In the genomic region with DNA sequence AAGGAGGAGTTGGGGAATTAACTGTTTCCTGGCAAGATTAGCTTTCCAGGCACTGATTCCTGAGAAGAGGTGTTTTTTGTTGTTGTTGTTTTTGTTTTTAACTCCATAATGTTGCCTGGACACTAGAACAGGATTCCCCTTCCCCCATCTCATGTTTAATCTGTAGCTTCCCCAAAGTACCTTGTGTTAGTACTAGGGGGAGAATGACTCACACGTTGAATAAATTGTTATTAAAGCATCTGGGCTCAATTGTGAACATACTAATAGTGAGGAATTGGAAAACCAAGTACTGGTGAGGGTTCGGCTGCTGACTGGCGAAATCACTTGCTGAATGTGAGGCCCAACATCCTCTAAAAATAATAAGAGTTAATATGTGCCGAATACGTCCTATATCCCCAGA, we compare ENCODE assay signal across 17 cellular contexts. TPM values are rescaled to one million over a fixed set of nuclear protein-coding genes. Genes with fewer than 3 reads are reported as not detected.
A peak's percentile ranks its signal among the peaks of the same experiment; 100 is the strongest.
DNase-seq lines count a peak whose midpoint lies in the region; ATAC-seq and TF ChIP-seq lines count a peak whose summit lies in the region.
"Had no signal": no experiment of that assay in that cellular context is flagged by ENCODE, and none has a peak within 500 bp of the region (broad histone marks: within the 10 kb centered on the region; RNA-seq: fewer than 3 reads in every experiment).

No MANE protein-coding gene starts in this region.

- peaks cover 0 to 2% (median 0%) of the 10 kb centered on the region in 3 donors for H3K27me3 Mint-ChIP-seq in CD14-positive monocyte (ENCODE audit: low read depth in 3 of 3)
- H3K27me3 Mint-ChIP-seq in naive B cell, result no peaks in the 10 kb centered on the region
- H3K27me3 Mint-ChIP-seq in glutamatergic neuron (ENCODE audit: unreplicated experiment), result peaks cover 17% of the 10 kb centered on the region

- H3K36me3 Mint-ChIP-seq in CD14-positive monocyte (peaks cover 0 to 6% of the 10 kb centered on the region in 2 donors), naive B cell (no peaks in the 10 kb centered on the region), glutamatergic neuron (ENCODE audit: unreplicated experiment) (peaks cover 6% of the 10 kb centered on the region)

- H3K27ac Mint-ChIP-seq in CD14-positive monocyte (peak overlapping the region in 5 of 7 donors; percentile 19 to 70 (median 38)), naive B cell (peak overlapping the region in 5 of 6 donors; percentile 40 to 96 (median 65)), glutamatergic neuron (ENCODE audit: unreplicated experiment) (no peak overlapping the region)

- intact Hi-C loops in CD14-positive monocyte (cut with micrococcal nuclease), result loop anchor here in 1 of 2 donors (1.0 kb wide), 1 partner anchor 11 kb away; no protein-coding TSS in a partner anchor

- H3K4me3 Mint-ChIP-seq in CD14-positive monocyte (no peak overlapping the region), naive B cell (peak overlapping the region in 1 of 8 donors; percentile 94), glutamatergic neuron (ENCODE audit: unreplicated experiment) (no peak overlapping the region)

- DNase-seq in DMS53 (lab: John Stamatoyannopoulos, UW) (peak; percentile 6), DMS53 treated with DMSO at 0.1 percent for 48 hours (lab: John Stamatoyannopoulos, UW; ENCODE audit: unreplicated experiment) (no peak), CD14-positive monocyte (ENCODE audit: low spot score) (no peak), RPMI7951 (ENCODE audit: low read depth) (peak; percentile 8), naive B cell (no peak), glutamatergic neuron (no peak), EL (no peak), kidney tubule cell (ENCODE audit: low spot score) (no peak)
- DNase-seq: activated gamma-delta T cell, brain microvascular endothelial cell, C1 segment of cervical spinal cord, dorsolateral prefrontal cortex, NCI-H1048, NCI-H2081 treated with DMSO at 0.1 percent for 48 hours, NCI-H524 treated with DMSO at 0.1 percent for 48 hours, ovary, upper lobe of left lung had no signal

- ATAC-seq in naive B cell (ENCODE audit: low read depth in 2 of 2), result no peak

- no peak for TF ChIP-seq CTCF in CD14-positive monocyte (IDR thresholded peaks at IDR 0.05)
- TF ChIP-seq CTCF in glutamatergic neuron (IDR thresholded peaks at IDR 0.05; ENCODE audit: partially characterized antibody, unreplicated experiment), result no peak

- peaks cover 72% of the 10 kb centered on the region for H3K4me1 Mint-ChIP-seq in CD14-positive monocyte
- H3K4me1 Mint-ChIP-seq in naive B cell, result peaks cover 40 to 66% (median 54%) of the 10 kb centered on the region in 3 donors
- H3K4me1 Mint-ChIP-seq in glutamatergic neuron (ENCODE audit: low read depth, unreplicated experiment), result peaks cover 10% of the 10 kb centered on the region

- H3K9me3 Mint-ChIP-seq in CD14-positive monocyte (peaks cover 0 to 1% (median 0%) of the 10 kb centered on the region in 7 donors), naive B cell (peaks cover 0 to 2% (median 0%) of the 10 kb centered on the region in 7 donors), glutamatergic neuron (ENCODE audit: unreplicated experiment) (peaks cover 9% of the 10 kb centered on the region)

RNA-seq across cellular contexts. Expression of gene GNG2, which starts 1.3 kb away (rescaled TPM):
- polyA plus RNA-seq in CD14-positive monocyte (100 to 1,000 TPM; 146 to 151 TPM), naive B cell (ENCODE audit: low read depth in 6 of 6) (10 to 100 TPM; 74.1 to 98.6 (median 91.4) TPM)
- 81.7 and 98.8 TPM in 2 replicates for total RNA-seq in RPMI7951 (2014; rRNA removed; shearing (Covaris generic))
- total RNA-seq in glutamatergic neuron (ENCODE audit: unreplicated experiment), result 245 TPM

Comparison
In these comparisons a context has a peak if more than half of its experiments do, and no peak if none do; other contexts are left out.
1. DNase-seq: peak in DMS53 (single experiment) and RPMI7951 (single experiment); none in DMS53 treated with DMSO at 0.1 percent for 48 hours (single experiment), CD14-positive monocyte (single experiment), naive B cell (single experiment), glutamatergic neuron (single experiment), EL (single experiment) and kidney tubule cell (single experiment).